ENCODE assay signal across 1 cellular context in genomic region chr19:12745166-12745897, GRCh38.
TF ChIP-seq lines count a peak whose summit lies in the region.

No MANE protein-coding gene starts in this region.

TF ChIP-seq in WTC11, 78 proteins besides CTCF, POLR2A, EP300 and RAD21 (continued from another document):
- TF ChIP-seq SP1 (CRISPR knock-in tag; conservative IDR thresholded peaks at IDR 0.05) (no peak), RORB (CRISPR knock-in tag; IDR thresholded peaks at IDR 0.05) (no peak), MXD4 (CRISPR knock-in tag; IDR thresholded peaks at IDR 0.05; ENCODE audit: borderline replicate concordance) (no peak), GTF2I (CRISPR knock-in tag; conservative IDR thresholded peaks at IDR 0.05) (no peak), ZNF317 (CRISPR knock-in tag; IDR thresholded peaks at IDR 0.05; ENCODE audit: borderline replicate concordance, low read depth) (no peak), ZNF232 (CRISPR knock-in tag; IDR thresholded peaks at IDR 0.05) (no peak), AFF4 (CRISPR knock-in tag; IDR thresholded peaks at IDR 0.05; ENCODE audit: borderline replicate concordance) (no peak)
